15 cellular contexts compared by ENCODE assay signal in genomic region chr17:43528319-43528987, GRCh38. TPM values are rescaled to one million over a fixed set of nuclear protein-coding genes. Genes with fewer than 3 reads are reported as not detected.
DNase-seq lines count a peak whose midpoint lies in the region; ATAC-seq and TF ChIP-seq lines count a peak whose summit lies in the region.
"Had no signal": no experiment of that assay in that cellular context is flagged by ENCODE, and none has a peak within 500 bp of the region (broad histone marks: within the 10 kb centered on the region; RNA-seq: fewer than 3 reads in every experiment).

No MANE protein-coding gene starts in this region.

- no peaks in the 10 kb centered on the region for H3K27me3 ChIP-seq in upper lobe of right lung

- no peak overlapping the region for H3K4me3 Mint-ChIP-seq in T-helper 1 cell treated with Interleukin-12 subunit alpha and Interleukin-12 subunit beta and Interleukin-4 antibody, amounts not matched to agents 30 μg/mL and 1 μg/mL, for 36 hours
- H3K4me3 Mint-ChIP-seq in mesothelial cell of epicardium, result no peak overlapping the region

- TF ChIP-seq CTCF in mesothelial cell of epicardium (IDR thresholded peaks at IDR 0.05; ENCODE audit: unreplicated experiment), result no peak
- TF ChIP-seq CTCF in upper lobe of right lung (IDR thresholded peaks at IDR 0.05), result no peak

- ATAC-seq in upper lobe of right lung, result no peak
- ATAC-seq: GM12878 had no signal

- no peak overlapping the region for H3K27ac ChIP-seq in upper lobe of right lung
- H3K27ac ChIP-seq: WERI-Rb-1 had no signal

- no peaks in the 10 kb centered on the region for H3K9me3 ChIP-seq in upper lobe of right lung

- intact Hi-C loops in upper lobe of right lung (cut with DNase I), result no loop called here

- H3K27ac Mint-ChIP-seq in T-helper 1 cell treated with Interleukin-12 subunit alpha and Interleukin-12 subunit beta and Interleukin-4 antibody, amounts not matched to agents 30 μg/mL and 1 μg/mL, for 36 hours, result peak overlapping the region; percentile 49
- peak overlapping the region; percentile 3 for H3K27ac Mint-ChIP-seq in mesothelial cell of epicardium

- H3K27me3 Mint-ChIP-seq in T-helper 1 cell treated with Interleukin-12 subunit alpha and Interleukin-12 subunit beta and Interleukin-4 antibody, amounts not matched to agents 30 μg/mL and 1 μg/mL, for 36 hours (ENCODE audit: low read depth), result no peaks in the 10 kb centered on the region
- H3K27me3 Mint-ChIP-seq in mesothelial cell of epicardium (ENCODE audit: low read depth), result peaks cover 12% of the 10 kb centered on the region

- H3K4me3 ChIP-seq in upper lobe of right lung, result no peak overlapping the region
- H3K4me3 ChIP-seq: GM12878 had no signal

- H3K36me3 Mint-ChIP-seq in T-helper 1 cell treated with Interleukin-12 subunit alpha and Interleukin-12 subunit beta and Interleukin-4 antibody, amounts not matched to agents 30 μg/mL and 1 μg/mL, for 36 hours (ENCODE audit: low read depth), result peaks cover 8% of the 10 kb centered on the region
- peaks cover 16% of the 10 kb centered on the region for H3K36me3 Mint-ChIP-seq in mesothelial cell of epicardium

- DNase-seq in T-helper 1 cell (no peak), globus pallidus (ENCODE audit: low spot score) (peak; percentile 44), mesothelial cell of epicardium (ENCODE audit: low spot score in 2 of 2, unreplicated experiment in 2 of 2) (no peak), upper lobe of right lung (peak; percentile 64), kidney tubule cell (ENCODE audit: low spot score) (no peak), NCI-H510A (lab: John Stamatoyannopoulos, UW) (no peak), OCI-M2 (lab: John Stamatoyannopoulos, UW; ENCODE audit: unreplicated experiment) (no peak)
- DNase-seq: activated gamma-delta T cell, Kasumi-1, NCI-H1436, NCI-H2227 treated with DMSO at 0.1 percent for 48 hours, WERI-Rb-1 had no signal

- no peaks in the 10 kb centered on the region for H3K9me3 Mint-ChIP-seq in T-helper 1 cell treated with Interleukin-12 subunit alpha and Interleukin-12 subunit beta and Interleukin-4 antibody, amounts not matched to agents 30 μg/mL and 1 μg/mL, for 36 hours
- no peaks in the 10 kb centered on the region for H3K9me3 Mint-ChIP-seq in mesothelial cell of epicardium

- peaks cover 44% of the 10 kb centered on the region for H3K36me3 ChIP-seq in upper lobe of right lung

- H3K4me1 ChIP-seq in upper lobe of right lung, result peaks cover 13% of the 10 kb centered on the region

- H3K4me1 Mint-ChIP-seq in T-helper 1 cell treated with Interleukin-12 subunit alpha and Interleukin-12 subunit beta and Interleukin-4 antibody, amounts not matched to agents 30 μg/mL and 1 μg/mL, for 36 hours (ENCODE audit: low read depth), result no peaks in the 10 kb centered on the region
- H3K4me1 Mint-ChIP-seq in mesothelial cell of epicardium, result peaks cover 19% of the 10 kb centered on the region

RNA-seq across cellular contexts. Expression of gene ETV4, which starts 17.7 kb away (rescaled TPM):
- total RNA-seq in mesothelial cell of epicardium (4.4 to 5.6 TPM (median 5.4 TPM) in 3 replicates), upper lobe of right lung (4.0 TPM)
- total RNA-seq: mononuclear cell had no signal

RNA-seq across cellular contexts. Expression of gene DHX8, which starts 44.7 kb away (rescaled TPM):
- total RNA-seq in mesothelial cell of epicardium (64.4 to 71.9 TPM (median 68.6 TPM) in 3 replicates), upper lobe of right lung (50.8 TPM)

Comparison
In these comparisons a context has a peak if more than half of its experiments do, and no peak if none do; other contexts are left out.
1. DNase-seq: peak in globus pallidus (single experiment) and upper lobe of right lung (single experiment); none in T-helper 1 cell (0 of 5), mesothelial cell of epicardium (0 of 2), kidney tubule cell (single experiment), NCI-H510A (single experiment) and OCI-M2 (single experiment).